In genomic region chr7:143884978-143885559, GRCh38 we compare ENCODE assay signal across 9 cellular contexts. TPM values are rescaled to one million over a fixed set of nuclear protein-coding genes. Genes with fewer than 3 reads are reported as not detected.
DNase-seq lines count a peak whose midpoint lies in the region; ATAC-seq and TF ChIP-seq lines count a peak whose summit lies in the region.
"Had no signal": no experiment of that assay in that cellular context is flagged by ENCODE, and none has a peak within 500 bp of the region (broad histone marks: within the 10 kb centered on the region; RNA-seq: fewer than 3 reads in every experiment).

No MANE protein-coding gene starts in this region.

- peaks cover 31 to 44% (median 39%) of the 10 kb centered on the region in 3 donors for H3K27me3 Mint-ChIP-seq in naive B cell

- H3K27ac Mint-ChIP-seq in naive B cell = no peak overlapping the region

- H3K27ac ChIP-seq in urinary bladder (ENCODE audit: low read depth) = no peak overlapping the region
- H3K27ac ChIP-seq: neutrophil had no signal

- H3K36me3 Mint-ChIP-seq in naive B cell = peaks cover 18 to 34% of the 10 kb centered on the region in 2 donors

- peaks cover 5 to 12% (median 7%) of the 10 kb centered on the region in 7 donors for H3K9me3 Mint-ChIP-seq in naive B cell

- H3K36me3 ChIP-seq in urinary bladder (ENCODE audit: insufficient read depth) = no peaks in the 10 kb centered on the region
- H3K36me3 ChIP-seq: neutrophil had no signal

- peak overlapping the region; percentile 77 for H3K4me3 ChIP-seq in AG10803 (ENCODE audit: low read length)
- H3K4me3 ChIP-seq in urinary bladder (ENCODE audit: low read depth, low read length) = peak overlapping the region; percentile 60

- H3K4me3 Mint-ChIP-seq in naive B cell = peak overlapping the region in 7 of 8 donors; percentile 29 to 76 (median 57)

- no peak for TF ChIP-seq CTCF in AG10803 (conservative IDR thresholded peaks at IDR 0.05; ENCODE audit: low read length)

- ATAC-seq in GM19023 (IDR thresholded peaks at IDR 0.05; ENCODE audit: unreplicated experiment) (peak; percentile 84), HG03066 (IDR thresholded peaks at IDR 0.05; ENCODE audit: low read depth, unreplicated experiment) (peak; percentile 86), naive B cell (ENCODE audit: low read depth in 2 of 2) (peak; percentile 50 to 53)

- WGBS in urinary bladder = 6% methylated on average over 38 of the region's 38 CpGs

- DNase-seq in AG10803 (ENCODE audit: low read depth) = peak; percentile 69
- peak; percentile 35 for DNase-seq in T1000 (lab: John Stamatoyannopoulos, UW)
- DNase-seq in fibroblast of gingiva (ENCODE audit: low read depth) = peak; percentile 73
- no peak for DNase-seq in naive B cell
- no peak for DNase-seq in central memory CD4-positive, alpha-beta T cell

- peaks cover 28 to 40% (median 33%) of the 10 kb centered on the region in 3 donors for H3K4me1 Mint-ChIP-seq in naive B cell

- H3K4me1 ChIP-seq in urinary bladder (ENCODE audit: insufficient read depth) = no peaks in the 10 kb centered on the region

RNA-seq across cellular contexts. Expression of gene TCAF1, which starts 16.9 kb away (rescaled TPM):
- 10 to 100 TPM in 1 of 6 donors, 1 to 10 TPM in 5; 6.3 to 16.9 (median 8.5) TPM for polyA plus RNA-seq in naive B cell (ENCODE audit: low read depth in 6 of 6)
- 67.0 TPM for total RNA-seq in urinary bladder
- 27.3 TPM for polyA plus RNA-seq in urinary bladder

RNA-seq across cellular contexts. Expression of gene OR2F2, which starts 50.0 kb away (rescaled TPM):
- polyA plus RNA-seq in naive B cell (ENCODE audit: low read depth in 6 of 6) (not detected), urinary bladder (not detected)
- total RNA-seq in urinary bladder = not detected

Comparison
In these comparisons a context has a peak if more than half of its experiments do, and no peak if none do; other contexts are left out.
1. DNase-seq: peak in AG10803 (single experiment), T1000 (single experiment) and fibroblast of gingiva (single experiment); none in naive B cell (single experiment) and central memory CD4-positive, alpha-beta T cell (single experiment).
2. Peak in every context shown above with its lines, with median percentiles within 50 percentile points of each other: ATAC-seq.